Comparison of ENCODE assay signal across 26 cellular contexts in the genomic region with DNA sequence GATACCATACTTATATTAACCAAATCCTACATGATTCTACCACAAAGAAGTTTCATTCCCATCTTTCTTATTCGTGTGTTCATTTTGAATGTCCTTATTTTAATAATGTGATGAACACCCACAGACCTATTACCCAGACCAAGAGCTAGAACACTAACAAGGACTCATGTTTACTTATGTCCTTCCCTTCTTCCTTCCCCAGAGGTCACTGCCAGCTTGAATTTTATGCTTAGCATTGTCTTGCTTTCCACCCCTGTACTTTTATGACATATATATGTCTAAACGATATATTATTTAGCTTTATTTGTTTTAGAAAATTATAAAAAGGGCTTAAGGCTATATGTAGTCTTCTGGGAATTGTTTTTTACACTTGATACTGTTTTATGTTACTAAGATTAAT.
A peak's percentile ranks its signal among the peaks of the same experiment; 100 is the strongest.
DNase-seq lines count a peak whose midpoint lies in the region; ATAC-seq and TF ChIP-seq lines count a peak whose summit lies in the region.
"Had no signal": no experiment of that assay in that cellular context is flagged by ENCODE, and none has a peak within 500 bp of the region (broad histone marks: within the 10 kb centered on the region; RNA-seq: fewer than 3 reads in every experiment).

No MANE protein-coding gene starts in this region.

- no peak overlapping the region for H3K9ac ChIP-seq in liver (ENCODE audit: low read depth in 1 of 2, low read length in 2 of 2)

- H3K27ac ChIP-seq in body of pancreas (no peak overlapping the region), liver (ENCODE audit: low read depth in 1 of 2, low read length in 2 of 2) (no peak overlapping the region)
- H3K27ac ChIP-seq: HL-60, PC-9, SJCRH30 had no signal

- H3K9me3 ChIP-seq in body of pancreas (no peaks in the 10 kb centered on the region), liver (ENCODE audit: control insufficient read depth in 4 of 4, low read length in 3 of 4) (peaks cover 0 to 3% (median 1%) of the 10 kb centered on the region in 4 donors)

- CTCF ChIA-PET in HEK293T (lab: Yijun Ruan, JAX) = no interaction called here

- H3K4me3 ChIP-seq in body of pancreas (no peak overlapping the region), liver (ENCODE audit: low read depth in 1 of 3, low read length in 3 of 3) (no peak overlapping the region)
- H3K4me3 ChIP-seq: GM23338, MG63, PC-9, SJCRH30 had no signal

- no peaks in the 10 kb centered on the region for H3K27me3 ChIP-seq in body of pancreas
- no peaks in the 10 kb centered on the region for H3K27me3 ChIP-seq in liver (ENCODE audit: control insufficient read depth in 4 of 4, insufficient read depth in 4 of 4, low read length in 3 of 4)
- H3K27me3 ChIP-seq: MG63, SJCRH30 had no signal

- peak; percentile 84 to 85 for TF ChIP-seq RAD21 in liver (IDR thresholded peaks at IDR 0.05)

- TF ChIP-seq CTCF in LNCAP (IDR thresholded peaks at IDR 0.05) (peak; percentile 73), body of pancreas (IDR thresholded peaks at IDR 0.05) (peak in 5 of 7 experiments; percentile 11 to 56 (median 47)), liver (IDR thresholded peaks at IDR 0.05; ENCODE audit: low read depth, low read length, missing input control) (peak; percentile 52)

- 36 to 38% methylated on average over 2 of the region's 2 CpGs for WGBS in body of pancreas, 2 donors
- WGBS in liver = 40% methylated on average over 2 of the region's 2 CpGs

- intact Hi-C loops in body of pancreas (cut with DNase I) = no loop called here

- TF ChIP-seq POLR2A in body of pancreas (IDR thresholded peaks at IDR 0.05) = no peak

- POLR2A ChIA-PET in HEK293T (lab: Yijun Ruan, JAX) = no interaction called here

- DNase-seq in NCI-H2029 treated with DMSO at 0.1 percent for 48 hours (lab: John Stamatoyannopoulos, UW) (peak; percentile 4), NCI-H2029 (lab: John Stamatoyannopoulos, UW) (no peak), body of pancreas (peak in 1 of 4 donors; percentile 4), HEK293T (ENCODE audit: extremely low spot score) (no peak)
- DNase-seq in activated CD4-positive, CD25-positive, alpha-beta regulatory T cell (lab: John Stamatoyannopoulos, UW) = no peak
- DNase-seq: 8988T; CD4-positive, CD25-positive, alpha-beta regulatory T cell; H9; HFFc6; Karpas-422; MG63; NCI-H2081 treated with DMSO at 0.1 percent for 48 hours; NCI-H2171 treated with DMSO at 0.1 percent for 48 hours; NCI-H345; NCI-H510A treated with DMSO at 0.1 percent for 48 hours; NCI-H748 treated with DMSO at 0.1 percent for 48 hours; NK-92 treated with Interleukin-12 subunit alpha and Interleukin-12 subunit beta, amount 100 ng/mL, for 24 hours; PC-9; SJCRH30 had no signal

- H3K36me3 ChIP-seq in body of pancreas (replicated peaks in 1 of 2; ENCODE audit: insufficient read depth in 1 of 2, low read depth in 2 of 2) = no peaks in the 10 kb centered on the region
- no peaks in the 10 kb centered on the region for H3K36me3 ChIP-seq in liver (ENCODE audit: control insufficient read depth in 4 of 4, insufficient read depth in 3 of 4, low read depth in 1 of 4, low read length in 3 of 4)
- H3K36me3 ChIP-seq: MG63, SJCRH30 had no signal

- ATAC-seq in body of pancreas (no peak), GM19397 (IDR thresholded peaks at IDR 0.05; ENCODE audit: unreplicated experiment) (no peak)
- ATAC-seq: GM23338, Right ventricle myocardium inferior, SK-N-SH treated with all-trans-retinoic acid at 6 μM for 48 hours had no signal

- no peaks in the 10 kb centered on the region for H3K4me1 ChIP-seq in body of pancreas
- H3K4me1 ChIP-seq in liver (ENCODE audit: control insufficient read depth in 4 of 4, insufficient read depth in 4 of 4, low read length in 3 of 4) = no peaks in the 10 kb centered on the region
- H3K4me1 ChIP-seq: SJCRH30 had no signal

TF ChIP-seq in liver, 16 proteins besides CTCF, POLR2A, EP300 and RAD21:
- TF ChIP-seq FOXA1 (IDR thresholded peaks at IDR 0.05) (peak; percentile 31), RXRA (IDR thresholded peaks at IDR 0.05) (no peak), FOXA2 (IDR thresholded peaks at IDR 0.05) (peak; percentile 91)
- TF ChIP-seq, protein P1, sequence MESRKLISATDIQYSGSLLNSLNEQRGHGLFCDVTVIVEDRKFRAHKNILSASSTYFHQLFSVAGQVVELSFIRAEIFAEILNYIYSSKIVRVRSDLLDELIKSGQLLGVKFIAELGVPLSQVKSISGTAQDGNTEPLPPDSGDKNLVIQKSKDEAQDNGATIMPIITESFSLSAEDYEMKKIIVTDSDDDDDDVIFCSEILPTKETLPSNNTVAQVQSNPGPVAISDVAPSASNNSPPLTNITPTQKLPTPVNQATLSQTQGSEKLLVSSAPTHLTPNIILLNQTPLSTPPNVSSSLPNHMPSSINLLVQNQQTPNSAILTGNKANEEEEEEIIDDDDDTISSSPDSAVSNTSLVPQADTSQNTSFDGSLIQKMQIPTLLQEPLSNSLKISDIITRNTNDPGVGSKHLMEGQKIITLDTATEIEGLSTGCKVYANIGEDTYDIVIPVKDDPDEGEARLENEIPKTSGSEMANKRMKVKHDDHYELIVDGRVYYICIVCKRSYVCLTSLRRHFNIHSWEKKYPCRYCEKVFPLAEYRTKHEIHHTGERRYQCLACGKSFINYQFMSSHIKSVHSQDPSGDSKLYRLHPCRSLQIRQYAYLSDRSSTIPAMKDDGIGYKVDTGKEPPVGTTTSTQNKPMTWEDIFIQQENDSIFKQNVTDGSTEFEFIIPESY (IDR thresholded peaks at IDR 0.05) = no peak

TF ChIP-seq in HEK293T, 16 proteins besides CTCF, POLR2A, EP300 and RAD21:
- TF ChIP-seq ARNT (IDR thresholded peaks at IDR 0.05) = no peak
TF ChIP-seq in HEK293T: peak in this region for 0.
